In genomic region chr9:99193466-99193821, GRCh38 we compare ENCODE assay signal across 29 cellular contexts.
"Had no signal": no experiment of that assay in that cellular context is flagged by ENCODE, and none has a peak within 500 bp of the region (broad histone marks: within the 10 kb centered on the region; RNA-seq: fewer than 3 reads in every experiment).

No MANE protein-coding gene starts in this region.

- H3K79me2 ChIP-seq: hepatocyte had no signal

- H3K4me3 Mint-ChIP-seq: activated CD4-positive, alpha-beta memory T cell treated with anti-CD3 and anti-CD28 coated beads, Interleukin-2, amount 10 ng/mL, durations not matched to agents 7 days and 5 days; activated CD4-positive, alpha-beta T cell treated with anti-CD3 and anti-CD28 coated beads, Interleukin-2, amount 10 ng/mL, durations not matched to agents 7 days and 5 days; activated naive CD4-positive, alpha-beta T cell treated with anti-CD3 and anti-CD28 coated beads, Interleukin-2, amount 10 ng/mL, durations not matched to agents 7 days and 5 days; activated naive CD8-positive, alpha-beta T cell treated with anti-CD3 and anti-CD28 coated beads, Interleukin-2, amount 50 U/mL, for 24 hours; effector memory CD8-positive, alpha-beta T cell; T-helper 1 cell treated with Interleukin-12 subunit alpha and Interleukin-12 subunit beta and Interleukin-4 antibody, amounts not matched to agents 30 μg/mL and 1 μg/mL, for 36 hours had no signal

- DNase-seq: activated CD4-positive, alpha-beta memory T cell treated with anti-CD3 and anti-CD28 coated beads, Interleukin-2, amount 10 ng/mL, durations not matched to agents 7 days and 5 days; activated CD4-positive, alpha-beta T cell treated with anti-CD3 and anti-CD28 coated beads, Interleukin-2, amount 10 ng/mL, durations not matched to agents 7 days and 5 days; activated gamma-delta T cell; activated naive CD4-positive, alpha-beta T cell treated with anti-CD3 and anti-CD28 coated beads, Interleukin-2, amount 10 ng/mL, durations not matched to agents 7 days and 5 days; activated naive CD8-positive, alpha-beta T cell treated with anti-CD3 and anti-CD28 coated beads, Interleukin-2, amount 50 U/mL, for 24 hours; activated T-cell treated with anti-CD3 and anti-CD28 coated beads, Interleukin-2, amount 50 U/mL, for 1 hour; amygdala; caudate nucleus; cortex of kidney; effector memory CD8-positive, alpha-beta T cell; erythroblast; islet precursor cell; left ventricle myocardium superior; nucleus accumbens; pancreas; retina; stimulated activated CD4-positive, alpha-beta T cell treated with anti-CD3 and anti-CD28 coated beads, Interleukin-12 subunit alpha, Interleukin-12 subunit beta, amount 100 ng/mL, for 4 hours; stimulated activated CD4-positive, alpha-beta T cell treated with anti-CD3 and anti-CD28 coated beads, Interleukin-4, amount 100 ng/mL, for 1 hour; stomach; T1000; thyroid gland; upper lobe of right lung; WERI-Rb-1 had no signal

- ATAC-seq: activated CD4-positive, CD25-positive, alpha-beta regulatory T cell treated with anti-CD3 and anti-CD28 coated beads, Interleukin-2, amount 50 U/mL, for 24 hours; activated naive CD8-positive, alpha-beta T cell treated with anti-CD3 and anti-CD28 coated beads, Interleukin-2, amount 50 U/mL, for 24 hours; effector memory CD8-positive, alpha-beta T cell; gastroesophageal sphincter; left ventricle myocardium superior; pancreas; upper lobe of right lung had no signal

- H3K36me3 Mint-ChIP-seq: activated naive CD4-positive, alpha-beta T cell treated with anti-CD3 and anti-CD28 coated beads, Interleukin-2, amount 10 ng/mL, durations not matched to agents 7 days and 5 days had no signal

- H3K27ac Mint-ChIP-seq: activated CD4-positive, alpha-beta memory T cell treated with anti-CD3 and anti-CD28 coated beads, Interleukin-2, amount 10 ng/mL, durations not matched to agents 7 days and 5 days; activated CD4-positive, alpha-beta T cell treated with anti-CD3 and anti-CD28 coated beads, Interleukin-2, amount 10 ng/mL, durations not matched to agents 7 days and 5 days; activated naive CD4-positive, alpha-beta T cell treated with anti-CD3 and anti-CD28 coated beads, Interleukin-2, amount 10 ng/mL, durations not matched to agents 7 days and 5 days; activated naive CD8-positive, alpha-beta T cell treated with anti-CD3 and anti-CD28 coated beads, Interleukin-2, amount 50 U/mL, for 24 hours; effector memory CD8-positive, alpha-beta T cell had no signal

- H3K9me3 Mint-ChIP-seq: activated CD4-positive, alpha-beta memory T cell treated with anti-CD3 and anti-CD28 coated beads, Interleukin-2, amount 10 ng/mL, durations not matched to agents 7 days and 5 days; activated CD4-positive, alpha-beta T cell treated with anti-CD3 and anti-CD28 coated beads, Interleukin-2, amount 10 ng/mL, durations not matched to agents 7 days and 5 days; activated naive CD4-positive, alpha-beta T cell treated with anti-CD3 and anti-CD28 coated beads, Interleukin-2, amount 10 ng/mL, durations not matched to agents 7 days and 5 days; activated naive CD8-positive, alpha-beta T cell treated with anti-CD3 and anti-CD28 coated beads, Interleukin-2, amount 50 U/mL, for 24 hours; effector memory CD8-positive, alpha-beta T cell; T-helper 1 cell treated with Interleukin-12 subunit alpha and Interleukin-12 subunit beta and Interleukin-4 antibody, amounts not matched to agents 30 μg/mL and 1 μg/mL, for 36 hours had no signal

- H3K27me3 ChIP-seq: pancreas, thyroid gland had no signal

- H3K27me3 Mint-ChIP-seq: activated CD4-positive, alpha-beta T cell treated with anti-CD3 and anti-CD28 coated beads, Interleukin-2, amount 10 ng/mL, durations not matched to agents 7 days and 5 days had no signal

- H3K4me3 ChIP-seq: gastroesophageal sphincter, hepatocyte, pancreas, prostate gland, skin epidermis, stomach, thyroid gland, upper lobe of right lung had no signal

- H3K36me3 ChIP-seq: gastroesophageal sphincter, pancreas, prostate gland, stomach, thyroid gland, upper lobe of right lung, WERI-Rb-1 had no signal

- H3K9me3 ChIP-seq: gastroesophageal sphincter, pancreas, prostate gland, stomach, thyroid gland, upper lobe of right lung had no signal

- H2AFZ ChIP-seq: hepatocyte had no signal

- H3K4me2 ChIP-seq: hepatocyte had no signal

- H3K4me1 ChIP-seq: gastroesophageal sphincter, pancreas, prostate gland, stomach, upper lobe of right lung had no signal

- H3K27ac ChIP-seq: gastroesophageal sphincter, hepatocyte, pancreas, prostate gland, skin epidermis, stomach, thyroid gland, upper lobe of right lung, WERI-Rb-1 had no signal
